In genomic region chr14:93090826-93091583, GRCh38 we compare ENCODE assay signal across 1 cellular context.
TF ChIP-seq lines count a peak whose summit lies in the region.

No MANE protein-coding gene starts in this region.

TF ChIP-seq in H1, 55 proteins besides CTCF, POLR2A, EP300 and RAD21:
- no peak for TF ChIP-seq GTF2F1 (IDR thresholded peaks at IDR 0.05; ENCODE audit: borderline replicate concordance, low read depth, low read length)
- TF ChIP-seq RFX5 (IDR thresholded peaks at IDR 0.05; ENCODE audit: borderline replicate concordance, low read depth, low read length) = no peak
- no peak for TF ChIP-seq POLR2AphosphoS5 (IDR thresholded peaks at IDR 0.05; ENCODE audit: low read depth, low read length)
- no peak for TF ChIP-seq NRF1 (IDR thresholded peaks at IDR 0.05; ENCODE audit: low read depth, low read length)
- no peak for TF ChIP-seq RBBP5 (IDR thresholded peaks at IDR 0.05; ENCODE audit: borderline replicate concordance, low read depth, low read length)
- TF ChIP-seq CREB1 (IDR thresholded peaks at IDR 0.05) = no peak
- TF ChIP-seq ASH2L (IDR thresholded peaks at IDR 0.05; ENCODE audit: low read length) = no peak
- no peak for TF ChIP-seq POU5F1 (IDR thresholded peaks at IDR 0.05; ENCODE audit: low read depth, low read length)
- TF ChIP-seq JUN (IDR thresholded peaks at IDR 0.05; ENCODE audit: low read depth, low read length) = no peak
- TF ChIP-seq CHD1 (IDR thresholded peaks at IDR 0.05; ENCODE audit: low read depth, low read length) = no peak
- no peak for TF ChIP-seq EGR1 (IDR thresholded peaks at IDR 0.05; ENCODE audit: borderline replicate concordance, low read depth, low read length)
- TF ChIP-seq ZNF274 (IDR thresholded peaks at IDR 0.05; ENCODE audit: borderline replicate concordance, extremely low read depth, low read length) = no peak
- TF ChIP-seq PHF8 (conservative IDR thresholded peaks at IDR 0.05; ENCODE audit: low read depth, low read length) = no peak
- TF ChIP-seq SIN3A (conservative IDR thresholded peaks at IDR 0.05 in 1 of 2, IDR thresholded peaks at IDR 0.05 in 1 of 2; ENCODE audit: low read depth in 1 of 2, low read length in 2 of 2) = no peak
- TF ChIP-seq KDM4A (IDR thresholded peaks at IDR 0.05; ENCODE audit: low read depth, low read length, severe bottlenecking) = no peak
- no peak for TF ChIP-seq TCF12 (IDR thresholded peaks at IDR 0.05; ENCODE audit: low read depth, low read length)
- no peak for TF ChIP-seq CBX8 (IDR thresholded peaks at IDR 0.05; ENCODE audit: borderline replicate concordance, low read depth, low read length)
- no peak for TF ChIP-seq MAX (IDR thresholded peaks at IDR 0.05)
- TF ChIP-seq TEAD4 (IDR thresholded peaks at IDR 0.05; ENCODE audit: low read depth, low read length) = no peak
- TF ChIP-seq, protein P1, sequence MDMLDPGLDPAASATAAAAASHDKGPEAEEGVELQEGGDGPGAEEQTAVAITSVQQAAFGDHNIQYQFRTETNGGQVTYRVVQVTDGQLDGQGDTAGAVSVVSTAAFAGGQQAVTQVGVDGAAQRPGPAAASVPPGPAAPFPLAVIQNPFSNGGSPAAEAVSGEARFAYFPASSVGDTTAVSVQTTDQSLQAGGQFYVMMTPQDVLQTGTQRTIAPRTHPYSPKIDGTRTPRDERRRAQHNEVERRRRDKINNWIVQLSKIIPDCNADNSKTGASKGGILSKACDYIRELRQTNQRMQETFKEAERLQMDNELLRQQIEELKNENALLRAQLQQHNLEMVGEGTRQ (IDR thresholded peaks at IDR 0.05; ENCODE audit: low read length) = no peak
TF ChIP-seq in H1: peak in this region for 0.
